13 cellular contexts compared by ENCODE assay signal in the genomic region with DNA sequence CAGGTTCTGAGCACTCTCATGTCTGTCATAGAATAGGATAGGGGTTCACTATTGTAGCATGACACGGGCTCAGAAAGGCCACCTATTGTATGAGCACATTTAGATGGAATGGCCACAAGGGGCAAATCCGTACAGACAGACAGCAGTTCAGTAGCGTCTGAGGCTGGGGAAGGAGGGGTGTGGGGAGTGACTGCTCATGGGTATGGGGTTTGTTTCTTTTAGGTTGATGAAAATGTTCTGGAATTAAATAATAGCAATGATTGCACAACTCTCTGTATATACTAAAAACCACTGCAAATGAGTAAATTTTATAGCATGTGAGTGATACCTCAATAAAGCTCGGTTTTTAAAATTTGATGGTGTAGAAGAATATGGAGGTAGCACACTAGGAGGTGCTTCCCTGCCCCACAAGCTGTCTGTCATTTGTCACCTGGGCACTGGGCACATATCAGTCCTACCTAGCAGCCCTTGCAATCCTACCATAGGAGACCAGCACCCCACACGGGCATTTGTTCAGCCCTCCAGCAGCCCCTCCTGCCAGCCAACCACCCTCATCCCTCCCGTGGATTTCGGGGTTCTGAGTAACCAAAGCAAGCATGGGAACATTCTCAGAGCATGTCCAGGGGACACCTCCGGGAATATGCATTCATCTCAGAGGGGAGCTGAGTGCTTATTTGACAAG. TPM values are rescaled to one million over a fixed set of nuclear protein-coding genes. Genes with fewer than 3 reads are reported as not detected.
DNase-seq lines count a peak whose midpoint lies in the region; ATAC-seq and TF ChIP-seq lines count a peak whose summit lies in the region.
"Had no signal": no experiment of that assay in that cellular context is flagged by ENCODE, and none has a peak within 500 bp of the region (broad histone marks: within the 10 kb centered on the region; RNA-seq: fewer than 3 reads in every experiment).

No MANE protein-coding gene starts in this region.

- H3K4me2 ChIP-seq in BLaER1 treated with 17β-estradiol and CSF1 and Interleukin-3, amounts not matched to agents 10 nM and 100 nM = peak overlapping the region; percentile 70 to 96 (median 88)

- peak overlapping the region in 8 of 10 experiments; percentile 37 to 51 (median 41); a peak in 12 of 20 replicates for H3K4me3 ChIP-seq in BLaER1 treated with 17β-estradiol and CSF1 and Interleukin-3, amounts not matched to agents 10 nM and 100 nM
- H3K4me3 ChIP-seq in MG63 = no peak overlapping the region
- H3K4me3 ChIP-seq in endodermal cell (ENCODE audit: low read length) = no peak overlapping the region
- H3K4me3 ChIP-seq: SJSA1 had no signal

- H3K27ac Mint-ChIP-seq in endodermal cell (no peak overlapping the region), progenitor cell of endocrine pancreas (no peak overlapping the region)

- no peaks in the 10 kb centered on the region for H3K36me3 ChIP-seq in BLaER1 treated with 17β-estradiol and CSF1 and Interleukin-3, amounts not matched to agents 10 nM and 100 nM
- H3K36me3 ChIP-seq in MG63 = 0 out of 2 replicates have a peak, but pooled peaks cover 4% of the 10 kb centered on the region
- H3K36me3 ChIP-seq in endodermal cell (ENCODE audit: control insufficient read depth, insufficient read depth, low read length) = no peaks in the 10 kb centered on the region
- H3K36me3 ChIP-seq: SJSA1 had no signal

- peak overlapping the region in 9 of 11 experiments; percentile 28 to 57 (median 53); a peak in 15 of 22 replicates for H3K9ac ChIP-seq in BLaER1 treated with 17β-estradiol and CSF1 and Interleukin-3, amounts not matched to agents 10 nM and 100 nM
- no peak overlapping the region for H3K9ac ChIP-seq in endodermal cell (ENCODE audit: extremely low read depth, low read length, poor library complexity, severe bottlenecking)

- DNase-seq in MG63 = peak; percentile 33
- no peak for DNase-seq in endodermal cell
- DNase-seq in progenitor cell of endocrine pancreas (ENCODE audit: low spot score, unreplicated experiment) = no peak
- DNase-seq in stimulated activated CD4-positive, alpha-beta T cell treated with anti-CD3 and anti-CD28 coated beads, Interleukin-4, amount 100 ng/mL, for 1 hour = no peak
- DNase-seq: central memory CD4-positive, alpha-beta T cell; NCI-H1105; NCI-H526 treated with DMSO at 0.1 percent for 48 hours; stimulated activated CD4-positive, alpha-beta T cell treated with anti-CD3 and anti-CD28 coated beads, Interleukin-12 subunit alpha, Interleukin-12 subunit beta, amount 100 ng/mL, for 4 hours had no signal

- peaks cover 51 to 81% (median 71%) of the 10 kb centered on the region in 10 experiments for H3K4me1 ChIP-seq in BLaER1 treated with 17β-estradiol and CSF1 and Interleukin-3, amounts not matched to agents 10 nM and 100 nM
- no peaks in the 10 kb centered on the region for H3K4me1 ChIP-seq in endodermal cell (ENCODE audit: control insufficient read depth, insufficient read depth, low read length)

- H3K36me3 Mint-ChIP-seq in endodermal cell (ENCODE audit: low read depth) = no peaks in the 10 kb centered on the region
- no peaks in the 10 kb centered on the region for H3K36me3 Mint-ChIP-seq in progenitor cell of endocrine pancreas (ENCODE audit: insufficient read depth)

- H3K4me1 Mint-ChIP-seq in endodermal cell (no peaks in the 10 kb centered on the region), progenitor cell of endocrine pancreas (ENCODE audit: low read depth) (no peaks in the 10 kb centered on the region)

- 0 out of 22 replicates have a peak, but pooled peaks cover 0 to 4% (median 0%) of the 10 kb centered on the region in 11 experiments for H3K9me3 ChIP-seq in BLaER1 treated with 17β-estradiol and CSF1 and Interleukin-3, amounts not matched to agents 10 nM and 100 nM (replicated peaks in 1 of 11)
- H3K9me3 ChIP-seq in MG63 = no peaks in the 10 kb centered on the region
- H3K9me3 ChIP-seq in endodermal cell (ENCODE audit: control insufficient read depth, low read length) = no peaks in the 10 kb centered on the region
- H3K9me3 ChIP-seq: SJSA1 had no signal

- H3K9me3 Mint-ChIP-seq in endodermal cell (no peaks in the 10 kb centered on the region), progenitor cell of endocrine pancreas (ENCODE audit: low read depth) (no peaks in the 10 kb centered on the region)

- ATAC-seq in HG03571 (IDR thresholded peaks at IDR 0.05; ENCODE audit: unreplicated experiment) (no peak), GM21390 (IDR thresholded peaks at IDR 0.05; ENCODE audit: unreplicated experiment) (no peak), HG03196 (IDR thresholded peaks at IDR 0.05; ENCODE audit: unreplicated experiment) (no peak)

- H3K27me3 Mint-ChIP-seq in endodermal cell (ENCODE audit: insufficient read depth) (no peaks in the 10 kb centered on the region), progenitor cell of endocrine pancreas (peaks cover 27% of the 10 kb centered on the region)

- no peak overlapping the region for H3K4me3 Mint-ChIP-seq in endodermal cell
- H3K4me3 Mint-ChIP-seq in progenitor cell of endocrine pancreas (ENCODE audit: low read depth) = no peak overlapping the region

- TF ChIP-seq CTCF in endodermal cell (conservative IDR thresholded peaks at IDR 0.05) (peak; percentile 40), progenitor cell of endocrine pancreas (IDR thresholded peaks at IDR 0.05; ENCODE audit: unreplicated experiment) (peak; percentile 22)

- WGBS in endodermal cell (ENCODE audit: insufficient coverage in 1 of 2, insufficient read length in 1 of 2), 2 experiments = 81 to 85% methylated on average over 5 to 8 of the region's 8 CpGs

- H3K27ac ChIP-seq in BLaER1 treated with 17β-estradiol and CSF1 and Interleukin-3, amounts not matched to agents 10 nM and 100 nM = peak overlapping the region in 9 of 11 experiments; percentile 17 to 75 (median 59); a peak in 18 of 22 replicates
- no peak overlapping the region for H3K27ac ChIP-seq in endodermal cell (ENCODE audit: low read depth, low read length)
- H3K27ac ChIP-seq: SJSA1 had no signal

- H3K27me3 ChIP-seq in BLaER1 treated with 17β-estradiol and CSF1 and Interleukin-3, amounts not matched to agents 10 nM and 100 nM = no peaks in the 10 kb centered on the region
- H3K27me3 ChIP-seq in MG63 = no peaks in the 10 kb centered on the region
- no peaks in the 10 kb centered on the region for H3K27me3 ChIP-seq in endodermal cell (ENCODE audit: control insufficient read depth, insufficient read depth, low read length, poor library complexity, severe bottlenecking)
- H3K27me3 ChIP-seq: SJSA1 had no signal

- H4K20me1 ChIP-seq in BLaER1 treated with 17β-estradiol and CSF1 and Interleukin-3, amounts not matched to agents 10 nM and 100 nM = peaks cover 0 to 71% (median 0%) of the 10 kb centered on the region in 11 experiments; a peak in 2 of 22 replicates

RNA-seq across cellular contexts. Expression of a gene that starts 35.2 kb away (rescaled TPM):
- total RNA-seq in MG63 (2014; rRNA removed; shearing (Covaris generic); ENCODE audit: low replicate concordance) = 40.8 and 58.6 TPM in 2 replicates
- total RNA-seq in endodermal cell (1 to 10 TPM in 1 of 2 donors, under 1 TPM in 1; 0.55 to 1.3 TPM), progenitor cell of endocrine pancreas (5.8 and 7.3 TPM in 2 replicates)
- polyA plus RNA-seq in endodermal cell (2013, experiment 1 of 2) = 2.7 TPM
- polyA plus RNA-seq in endodermal cell (2013, experiment 2 of 2) = 1.7 TPM

Comparison
In these comparisons a context has a peak if more than half of its experiments do, and no peak if none do; other contexts are left out.
1. H3K4me3 ChIP-seq: peak in BLaER1 treated with 17β-estradiol and CSF1 and Interleukin-3, amounts not matched to agents 10 nM and 100 nM (8 of 10); none in MG63 (single experiment) and endodermal cell (single experiment).